Comparison of ENCODE assay signal across 9 cellular contexts in the genomic region with DNA sequence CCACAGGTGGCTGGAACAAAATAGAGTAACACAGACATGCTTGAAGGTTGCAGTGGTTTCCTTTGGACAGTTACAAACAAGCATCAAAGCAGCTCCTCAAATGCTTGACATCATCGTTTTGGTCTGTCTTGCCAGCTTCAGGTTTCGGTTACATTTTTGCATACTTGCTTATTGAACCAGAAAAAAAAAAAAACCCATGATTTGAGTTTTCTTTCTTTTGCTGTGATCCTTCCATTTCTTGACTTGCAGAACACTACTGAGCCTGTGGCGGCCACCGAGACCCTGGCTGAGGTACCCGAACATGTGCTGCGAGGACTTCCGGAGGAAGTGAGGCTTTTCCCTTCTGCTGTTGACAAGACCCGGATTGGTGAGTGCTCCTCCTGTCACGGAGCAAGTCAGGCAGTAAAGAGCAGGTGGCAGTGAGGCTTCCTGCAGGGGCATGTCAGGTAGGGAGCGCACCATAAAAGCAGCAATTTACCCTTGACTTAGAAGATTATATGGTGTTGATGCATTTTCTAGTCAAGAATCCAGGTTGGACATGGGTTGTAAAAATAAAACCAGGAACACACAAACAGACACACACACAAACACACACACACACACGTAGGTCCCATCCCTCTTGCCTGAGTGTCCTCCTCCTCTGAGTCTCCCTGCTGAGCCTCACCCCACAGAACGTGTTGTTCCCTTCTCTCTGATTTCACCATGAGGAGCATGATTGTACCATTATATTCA. TPM values are rescaled to one million over a fixed set of nuclear protein-coding genes. Genes with fewer than 3 reads are reported as not detected.
DNase-seq lines count a peak whose midpoint lies in the region; ATAC-seq, FAIRE-seq and TF ChIP-seq lines count a peak whose summit lies in the region.
"Had no signal": no experiment of that assay in that cellular context is flagged by ENCODE, and none has a peak within 500 bp of the region (broad histone marks: within the 10 kb centered on the region; RNA-seq: fewer than 3 reads in every experiment).

No MANE protein-coding gene starts in this region.

- intact Hi-C loops in activated T-helper 1 cell treated with anti-CD3 and anti-CD28 coated beads, Interleukin-12 subunit alpha, Interleukin-12 subunit beta, Interleukin-2, Interleukin-4 antibody, amounts not matched to agents 30 ng/mL and 10 ng/mL and 1 ng/mL, durations not matched to agents 14 hours and 24 hours and 36 hours (cut with micrococcal nuclease), result loop anchor here (1.0 kb wide), 2 partner anchors 18 to 29 kb away; no protein-coding TSS in a partner anchor
- intact Hi-C loops in HepG2 (cut with micrococcal nuclease; ENCODE audit: unreplicated experiment), result no loop called here
- intact Hi-C loops in sigmoid colon (cut with DNase I), result no loop called here

- no peak for TF ChIP-seq CTCF in HepG2 (CRISPR knock-in tag; IDR thresholded peaks at IDR 0.05)
- no peak for TF ChIP-seq CTCF in sigmoid colon (IDR thresholded peaks at IDR 0.05)

- H3K9me3 ChIP-seq in HepG2 (ENCODE audit: low read length) (no peaks in the 10 kb centered on the region), sigmoid colon (no peaks in the 10 kb centered on the region)

- H3K4me3 ChIP-seq in HepG2 (replicated peaks in 1 of 3; ENCODE audit: insufficient read depth in 1 of 3, low read depth in 2 of 3, low read length in 3 of 3), result no peak overlapping the region
- H3K4me3 ChIP-seq in sigmoid colon, result no peak overlapping the region

- no peak overlapping the region for H2AFZ ChIP-seq in HepG2 (ENCODE audit: low read length)

- H3K4me3 Mint-ChIP-seq in activated T-helper 1 cell treated with anti-CD3 and anti-CD28 coated beads, Interleukin-12 subunit alpha, Interleukin-12 subunit beta, Interleukin-2, Interleukin-4 antibody, amounts not matched to agents 30 ng/mL and 10 ng/mL and 1 ng/mL, durations not matched to agents 14 hours and 24 hours and 36 hours, result peak overlapping the region; percentile 84

- BruUV-seq in HepG2 (replicated peaks; lab: Mats Ljungman, UMichigan), result no TSS peak

- H3K36me3 ChIP-seq in HepG2 (replicated peaks in 1 of 2; ENCODE audit: control insufficient read depth in 1 of 2, insufficient read depth in 2 of 2, low read length in 2 of 2), result no peaks in the 10 kb centered on the region
- H3K36me3 ChIP-seq in sigmoid colon, result no peaks in the 10 kb centered on the region

- H3K27ac ChIP-seq in HepG2 (ENCODE audit: extremely low read length, insufficient read depth, low read length) (no peak overlapping the region), sigmoid colon (no peak overlapping the region)

- H3K9ac ChIP-seq in HepG2 (ENCODE audit: insufficient read depth, low read depth, low read length), result no peak overlapping the region

- peaks cover 61% of the 10 kb centered on the region for H3K4me1 Mint-ChIP-seq in activated T-helper 1 cell treated with anti-CD3 and anti-CD28 coated beads, Interleukin-12 subunit alpha, Interleukin-12 subunit beta, Interleukin-2, Interleukin-4 antibody, amounts not matched to agents 30 ng/mL and 10 ng/mL and 1 ng/mL, durations not matched to agents 14 hours and 24 hours and 36 hours (ENCODE audit: low read depth)

- POLR2A ChIA-PET in HepG2 (lab: Yijun Ruan, JAX), result no interaction called here

- peaks cover 16% of the 10 kb centered on the region for H3K36me3 Mint-ChIP-seq in activated T-helper 1 cell treated with anti-CD3 and anti-CD28 coated beads, Interleukin-12 subunit alpha, Interleukin-12 subunit beta, Interleukin-2, Interleukin-4 antibody, amounts not matched to agents 30 ng/mL and 10 ng/mL and 1 ng/mL, durations not matched to agents 14 hours and 24 hours and 36 hours (ENCODE audit: low read depth)

- no peaks in the 10 kb centered on the region for H3K79me2 ChIP-seq in HepG2 (ENCODE audit: insufficient read depth, low read length)

- H3K9me3 Mint-ChIP-seq in activated T-helper 1 cell treated with anti-CD3 and anti-CD28 coated beads, Interleukin-12 subunit alpha, Interleukin-12 subunit beta, Interleukin-2, Interleukin-4 antibody, amounts not matched to agents 30 ng/mL and 10 ng/mL and 1 ng/mL, durations not matched to agents 14 hours and 24 hours and 36 hours, result no peaks in the 10 kb centered on the region

- DNase-seq in NCI-H2227 (lab: John Stamatoyannopoulos, UW; ENCODE audit: unreplicated experiment), result peak; percentile 61
- peak; percentile 83 for DNase-seq in activated T-helper 1 cell treated with anti-CD3 and anti-CD28 coated beads, Interleukin-12 subunit alpha, Interleukin-12 subunit beta, Interleukin-2, Interleukin-4 antibody, amounts not matched to agents 30 ng/mL and 10 ng/mL and 1 ng/mL, durations not matched to agents 14 hours and 24 hours and 36 hours (ENCODE audit: low spot score)
- no peak for DNase-seq in HepG2 (ENCODE audit: low spot score)
- DNase-seq in stimulated activated CD8-positive, alpha-beta memory T cell treated with anti-CD3 and anti-CD28 coated beads, Interleukin-4, amount 100 ng/mL, for 4 hours (ENCODE audit: low read depth in 2 of 2, low spot score in 1 of 2), result peak; percentile 55 to 64
- no peak for DNase-seq in sigmoid colon
- DNase-seq in HPDE6-E6E7 (ENCODE audit: extremely low spot score), result no peak

- peak overlapping the region; percentile 98 for H3K27ac Mint-ChIP-seq in activated T-helper 1 cell treated with anti-CD3 and anti-CD28 coated beads, Interleukin-12 subunit alpha, Interleukin-12 subunit beta, Interleukin-2, Interleukin-4 antibody, amounts not matched to agents 30 ng/mL and 10 ng/mL and 1 ng/mL, durations not matched to agents 14 hours and 24 hours and 36 hours

- H3K27me3 Mint-ChIP-seq in activated T-helper 1 cell treated with anti-CD3 and anti-CD28 coated beads, Interleukin-12 subunit alpha, Interleukin-12 subunit beta, Interleukin-2, Interleukin-4 antibody, amounts not matched to agents 30 ng/mL and 10 ng/mL and 1 ng/mL, durations not matched to agents 14 hours and 24 hours and 36 hours (ENCODE audit: insufficient read depth), result no peaks in the 10 kb centered on the region

- H3K4me1 ChIP-seq in HepG2 (ENCODE audit: insufficient read depth, low read length) (no peaks in the 10 kb centered on the region), sigmoid colon (peaks cover 0 to 11% (median 4%) of the 10 kb centered on the region in 4 donors)

- no peak for TF ChIP-seq RAD21 in HepG2 (CRISPR knock-in tag; IDR thresholded peaks at IDR 0.05)

- H3K4me2 ChIP-seq in HepG2 (ENCODE audit: low read depth, low read length), result no peak overlapping the region

- 3% methylated on average over 11 of the region's 12 CpGs for WGBS in HepG2 (ENCODE audit: low lambda C conversion rate)
- 24 to 28% methylated on average over 12 of the region's 12 CpGs for WGBS in sigmoid colon, 2 donors

- in situ Hi-C loops in HepG2 (cut with HindIII; ENCODE audit: extremely low pct_ligation_motif_present, low pct_unique_long_range_greater_than_20kb), result no loop called here

- CTCF ChIA-PET in HepG2 (lab: Yijun Ruan, JAX; ENCODE audit: low intra/inter-chr PET ratio, low total read pairs), result no interaction called here

- TF ChIP-seq POLR2A in GM15510 (IDR thresholded peaks at IDR 0.05; ENCODE audit: borderline replicate concordance, extremely low read depth, insufficient read length) (peak; percentile 73), HepG2 (IDR thresholded peaks at IDR 0.05; ENCODE audit: insufficient read depth in 1 of 2, low read depth in 2 of 2, low read length in 2 of 2) (no peak), sigmoid colon (IDR thresholded peaks at IDR 0.05) (no peak)

- no peak for TF ChIP-seq EP300 in HepG2 (IDR thresholded peaks at IDR 0.05; ENCODE audit: low read depth in 2 of 2, low read length in 2 of 2)
- TF ChIP-seq EP300 in HepG2 (CRISPR knock-in tag; IDR thresholded peaks at IDR 0.05; ENCODE audit: borderline replicate concordance), result no peak
- no peak for TF ChIP-seq EP300 in sigmoid colon (IDR thresholded peaks at IDR 0.05)

- ATAC-seq in HG02571 (IDR thresholded peaks at IDR 0.05; ENCODE audit: unreplicated experiment) (peak; percentile 84), HepG2 (no peak)
- ATAC-seq: Panc1 had no signal

- FAIRE-seq in HepG2 (lab: Jason Lieb, UNC), result no peak

- peaks cover 1 to 48% of the 10 kb centered on the region in 2 experiments; a peak in 4 of 5 replicates for H3K27me3 ChIP-seq in HepG2 (ENCODE audit: control insufficient read depth in 1 of 2, insufficient read depth in 2 of 2, low read length in 2 of 2)
- no peaks in the 10 kb centered on the region for H3K27me3 ChIP-seq in sigmoid colon

- H4K20me1 ChIP-seq in HepG2 (ENCODE audit: insufficient read depth, low read length), result no peaks in the 10 kb centered on the region

TF ChIP-seq in HepG2, 621 proteins besides CTCF, POLR2A, EP300 and RAD21 (continues in another document):
- no peak for TF ChIP-seq SNRNP70 (IDR thresholded peaks at IDR 0.05; ENCODE audit: low read depth, low read length)

RNA-seq across cellular contexts. Expression of a gene that starts 30.9 kb away (rescaled TPM):
- total RNA-seq in activated T-helper 1 cell treated with anti-CD3 and anti-CD28 coated beads, Interleukin-12 subunit alpha, Interleukin-12 subunit beta, Interleukin-2, Interleukin-4 antibody, amounts not matched to agents 30 ng/mL and 10 ng/mL and 1 ng/mL, durations not matched to agents 14 hours and 24 hours and 36 hours, result 48.5 and 50.4 TPM in 2 replicates
- total RNA-seq in HepG2 (2016; rRNA removed; fragmentation: Illumina TruSeq; extraction: Trizol) (3.6 and 4.0 TPM in 2 replicates), sigmoid colon (10 to 100 TPM; 34.6 to 53.2 (median 37.3) TPM)
- 3.6 and 3.9 TPM in 2 replicates for total RNA-seq in HepG2 (2016; cell fraction: cytosol; rRNA removed; fragmentation: Illumina TruSeq; extraction: Trizol; ENCODE audit: low read depth)
- total RNA-seq in HepG2 (2016; cell fraction: insoluble cytoplasmic fraction; rRNA removed; fragmentation: Illumina TruSeq; extraction: Trizol), result 4.0 and 4.3 TPM in 2 replicates
- 3.9 and 4.8 TPM in 2 replicates for total RNA-seq in HepG2 (2016; cell fraction: membrane; rRNA removed; fragmentation: Illumina TruSeq; extraction: Trizol)
- 7.4 and 9.1 TPM in 2 replicates for total RNA-seq in HepG2 (2016; cell fraction: nucleus; rRNA removed; fragmentation: Illumina TruSeq; extraction: Trizol)
- polyA plus RNA-seq in HepG2 (2011; rRNA removed) (6.5 and 6.8 TPM in 2 replicates), sigmoid colon (10 to 100 TPM in 1 of 3 donors, 1 to 10 TPM in 2; 6.7 to 20.1 (median 9.0) TPM)
- 4.1 and 4.3 TPM in 2 replicates for polyA plus RNA-seq in HepG2 (2011; cell fraction: cytosol; rRNA removed)
- polyA plus RNA-seq in HepG2 (2011; cell fraction: nucleus; rRNA removed), result 13.7 and 17.1 TPM in 2 replicates
- polyA plus RNA-seq in HepG2 (2012), result 5.2 and 6.3 TPM in 2 replicates
- polyA plus RNA-seq in HepG2 (2016; cell fraction: cytosol; fragmentation: Illumina TruSeq; extraction: Trizol; ENCODE audit: low read depth), result 1.1 and 1.3 TPM in 2 replicates
- 3.8 and 4.7 TPM in 2 replicates for polyA plus RNA-seq in HepG2 (2016; cell fraction: insoluble cytoplasmic fraction; fragmentation: Illumina TruSeq; extraction: Trizol; ENCODE audit: low read depth)
- 1.6 and 2.2 TPM in 2 replicates for polyA plus RNA-seq in HepG2 (2016; cell fraction: membrane; fragmentation: Illumina TruSeq; extraction: Trizol; ENCODE audit: low read depth)
- 14.2 and 19.0 TPM in 2 replicates for polyA plus RNA-seq in HepG2 (2016; cell fraction: nucleus; fragmentation: Illumina TruSeq; extraction: Trizol; ENCODE audit: insufficient read depth, low read depth)
- 5.8 and 6.6 TPM in 2 replicates for polyA minus RNA-seq in HepG2 (2011; rRNA and poly(A)+ RNA removed; ENCODE audit: low replicate concordance)
- 4.5 and 5.1 TPM in 2 replicates for polyA minus RNA-seq in HepG2 (2011; cell fraction: cytosol; rRNA and poly(A)+ RNA removed)
- 22.0 and 25.0 TPM in 2 replicates for polyA minus RNA-seq in HepG2 (2011; cell fraction: nucleus; rRNA and poly(A)+ RNA removed)

Comparison
In these comparisons a context has a peak if more than half of its experiments do, and no peak if none do; other contexts are left out.
1. DNase-seq: peak in NCI-H2227 (single experiment), activated T-helper 1 cell treated with anti-CD3 and anti-CD28 coated beads, Interleukin-12 subunit alpha, Interleukin-12 subunit beta, Interleukin-2, Interleukin-4 antibody, amounts not matched to agents 30 ng/mL and 10 ng/mL and 1 ng/mL, durations not matched to agents 14 hours and 24 hours and 36 hours (single experiment) and stimulated activated CD8-positive, alpha-beta memory T cell treated with anti-CD3 and anti-CD28 coated beads, Interleukin-4, amount 100 ng/mL, for 4 hours (2 of 2); none in HepG2 (single experiment), sigmoid colon (single experiment) and HPDE6-E6E7 (single experiment).